Comparison of ENCODE assay signal across 1 cellular context in genomic region chr6:73461537-73462350, GRCh38.
TF ChIP-seq lines count a peak whose summit lies in the region.

A gene with protein sequence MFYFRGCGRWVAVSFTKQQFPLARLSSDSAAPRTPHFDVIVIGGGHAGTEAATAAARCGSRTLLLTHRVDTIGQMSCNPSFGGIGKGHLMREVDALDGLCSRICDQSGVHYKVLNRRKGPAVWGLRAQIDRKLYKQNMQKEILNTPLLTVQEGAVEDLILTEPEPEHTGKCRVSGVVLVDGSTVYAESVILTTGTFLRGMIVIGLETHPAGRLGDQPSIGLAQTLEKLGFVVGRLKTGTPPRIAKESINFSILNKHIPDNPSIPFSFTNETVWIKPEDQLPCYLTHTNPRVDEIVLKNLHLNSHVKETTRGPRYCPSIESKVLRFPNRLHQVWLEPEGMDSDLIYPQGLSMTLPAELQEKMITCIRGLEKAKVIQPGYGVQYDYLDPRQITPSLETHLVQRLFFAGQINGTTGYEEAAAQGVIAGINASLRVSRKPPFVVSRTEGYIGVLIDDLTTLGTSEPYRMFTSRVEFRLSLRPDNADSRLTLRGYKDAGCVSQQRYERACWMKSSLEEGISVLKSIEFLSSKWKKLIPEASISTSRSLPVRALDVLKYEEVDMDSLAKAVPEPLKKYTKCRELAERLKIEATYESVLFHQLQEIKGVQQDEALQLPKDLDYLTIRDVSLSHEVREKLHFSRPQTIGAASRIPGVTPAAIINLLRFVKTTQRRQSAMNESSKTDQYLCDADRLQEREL (plus strand): TSS chr6:73461737. CDS start chr6:73461855, 118 bp downstream.

TF ChIP-seq in WTC11, 78 proteins besides CTCF, POLR2A, EP300 and RAD21 (continued from another document):
- TF ChIP-seq FOXP1 (CRISPR knock-in tag; IDR thresholded peaks at IDR 0.05; ENCODE audit: borderline replicate concordance) (0 out of 2 replicates have a peak, but pooled peaks have one; percentile 81), USF1 (CRISPR knock-in tag; IDR thresholded peaks at IDR 0.05) (0 out of 2 replicates have a peak, but pooled peaks have one; percentile 25), ZNF671 (CRISPR knock-in tag; IDR thresholded peaks at IDR 0.05) (no peak), NFE2L1 (CRISPR knock-in tag; IDR thresholded peaks at IDR 0.05) (peak; percentile 46; the same call in 1 of the 2 replicates), SP1 (CRISPR knock-in tag; conservative IDR thresholded peaks at IDR 0.05) (peak; percentile 57; the same call in 1 of the 2 replicates), GABPB1 (CRISPR knock-in tag; IDR thresholded peaks at IDR 0.05) (peak; percentile 86), ETV6 (CRISPR knock-in tag; IDR thresholded peaks at IDR 0.05) (peak; percentile 55; the same call in 1 of the 2 replicates), FOXK1 (CRISPR knock-in tag; IDR thresholded peaks at IDR 0.05) (peak; percentile 63; the same call in 1 of the 2 replicates), PRDM15 (CRISPR knock-in tag; IDR thresholded peaks at IDR 0.05) (no peak), MXD4 (CRISPR knock-in tag; IDR thresholded peaks at IDR 0.05; ENCODE audit: borderline replicate concordance) (no peak)
